In genomic region chr3:53347261-53348064, GRCh38 we compare ENCODE assay signal across 1 cellular context.
TF ChIP-seq lines count a peak whose summit lies in the region.

TSS of gene DCP1A (minus strand) at chr3:53347543. CDS start at chr3:53347517, 26 bp downstream.

TF ChIP-seq in K562, 482 proteins besides CTCF, POLR2A, EP300 and RAD21 (continued from another document and continues in another):
- TF ChIP-seq CREBBP (IDR thresholded peaks at IDR 0.05; ENCODE audit: low read depth, low read length): no peak
- TF ChIP-seq ZFP91 (CRISPR knock-in tag; IDR thresholded peaks at IDR 0.05): peak; percentile 97
- no peak for TF ChIP-seq IRF9 (tag; IDR thresholded peaks at IDR 0.05)
- TF ChIP-seq RBM25 (IDR thresholded peaks at IDR 0.05; ENCODE audit: low read depth, low read length, severe bottlenecking): peak; percentile 31
- no peak for TF ChIP-seq MYBL2 (IDR thresholded peaks at IDR 0.05; ENCODE audit: low read depth)
- TF ChIP-seq MYBL2 (CRISPR knock-in tag; IDR thresholded peaks at IDR 0.05; ENCODE audit: borderline replicate concordance): no peak
- peak; percentile 53; the same call in 1 of the 2 replicates for TF ChIP-seq ZBTB9 (CRISPR knock-in tag; IDR thresholded peaks at IDR 0.05)
- TF ChIP-seq MCM2 (IDR thresholded peaks at IDR 0.05; ENCODE audit: low read depth): no peak
- TF ChIP-seq ZNF511 (CRISPR knock-in tag; IDR thresholded peaks at IDR 0.05): peak; percentile 82; the same call in 1 of the 2 replicates
- no peak for TF ChIP-seq SNAPC5 (CRISPR knock-in tag; IDR thresholded peaks at IDR 0.05)
- TF ChIP-seq ZBTB12 (CRISPR knock-in tag; IDR thresholded peaks at IDR 0.05): peak; percentile 87
- TF ChIP-seq ZNF551 (CRISPR knock-in tag; IDR thresholded peaks at IDR 0.05): no peak
- no peak for TF ChIP-seq ZNF444 (CRISPR knock-in tag; IDR thresholded peaks at IDR 0.05)
- peak in 1 of 2 experiments; percentile 72; a peak in 1 of 4 replicates for TF ChIP-seq NONO (IDR thresholded peaks at IDR 0.05; ENCODE audit: low read depth in 2 of 2, low read length in 1 of 2)
- no peak for TF ChIP-seq GTF3C2 (IDR thresholded peaks at IDR 0.05; ENCODE audit: borderline replicate concordance, extremely low read depth, insufficient read length)
- peak; percentile 99 for TF ChIP-seq RB1 (IDR thresholded peaks at IDR 0.05; ENCODE audit: low read depth)
- no peak for TF ChIP-seq MLLT1 (IDR thresholded peaks at IDR 0.05)
- peak; percentile 93 for TF ChIP-seq HCFC1 (IDR thresholded peaks at IDR 0.05; ENCODE audit: low read depth, low read length)
- TF ChIP-seq TSC22D4 (tag; IDR thresholded peaks at IDR 0.05): no peak
- no peak for TF ChIP-seq ATF2 (CRISPR knock-in tag; IDR thresholded peaks at IDR 0.05)
- no peak for TF ChIP-seq ZNF584 (CRISPR knock-in tag; IDR thresholded peaks at IDR 0.05; ENCODE audit: low read depth)
- TF ChIP-seq PCBP1 (IDR thresholded peaks at IDR 0.05; ENCODE audit: low read depth, low read length, poor library complexity, severe bottlenecking): peak; percentile 45
- TF ChIP-seq RHOXF2B (CRISPR knock-in tag; conservative IDR thresholded peaks at IDR 0.05): no peak
- TF ChIP-seq ZNF354B (CRISPR knock-in tag; IDR thresholded peaks at IDR 0.05): no peak
- TF ChIP-seq FOXJ2 (tag; IDR thresholded peaks at IDR 0.05): no peak
- peak; percentile 99 for TF ChIP-seq SP1 (CRISPR knock-in tag; IDR thresholded peaks at IDR 0.05)
- no peak for TF ChIP-seq FUS (optimal IDR thresholded peaks at IDR 0.05; ENCODE audit: low read depth, low read length)
- TF ChIP-seq ZBTB26 (CRISPR knock-in tag; IDR thresholded peaks at IDR 0.05): no peak
- no peak for TF ChIP-seq RBM17 (IDR thresholded peaks at IDR 0.05; ENCODE audit: borderline replicate concordance, low read depth, low read length)
- TF ChIP-seq ZNF140 (CRISPR knock-in tag; IDR thresholded peaks at IDR 0.05): no peak
- TF ChIP-seq NR4A1 (CRISPR knock-in tag; IDR thresholded peaks at IDR 0.05): no peak
- peak; percentile 64; the same call in 1 of the 2 replicates for TF ChIP-seq NR4A1 (tag; IDR thresholded peaks at IDR 0.05)
- no peak for TF ChIP-seq ID3 (CRISPR knock-in tag; IDR thresholded peaks at IDR 0.05)
- TF ChIP-seq ID3 (tag; IDR thresholded peaks at IDR 0.05): peak; percentile 88
- no peak for TF ChIP-seq BHLHE40 (IDR thresholded peaks at IDR 0.05; ENCODE audit: low read length)
- no peak for TF ChIP-seq TFAM (CRISPR knock-in tag; conservative IDR thresholded peaks at IDR 0.05)
- no peak for TF ChIP-seq MITF (IDR thresholded peaks at IDR 0.05)
- no peak for TF ChIP-seq ZNF583 (CRISPR knock-in tag; IDR thresholded peaks at IDR 0.05)
- no peak for TF ChIP-seq DNMT1 (IDR thresholded peaks at IDR 0.05)
- TF ChIP-seq ZNF24 (IDR thresholded peaks at IDR 0.05): peak; percentile 81
- peak; percentile 54 for TF ChIP-seq TEAD4 (IDR thresholded peaks at IDR 0.05; ENCODE audit: low read length)
- no peak for TF ChIP-seq TEAD4 (CRISPR knock-in tag; IDR thresholded peaks at IDR 0.05; ENCODE audit: borderline replicate concordance)
- peak; percentile 92 for TF ChIP-seq ETS1 (conservative IDR thresholded peaks at IDR 0.05; ENCODE audit: control insufficient read depth, low read depth, low read length)
- no peak for TF ChIP-seq SMAD2 (IDR thresholded peaks at IDR 0.05; ENCODE audit: low read depth, low read length)
- TF ChIP-seq CAMTA2 (CRISPR knock-in tag; conservative IDR thresholded peaks at IDR 0.05): no peak
- no peak for TF ChIP-seq NFATC3 (IDR thresholded peaks at IDR 0.05)
- TF ChIP-seq BRD4 (IDR thresholded peaks at IDR 0.05): no peak
- no peak for TF ChIP-seq MLX (CRISPR knock-in tag; conservative IDR thresholded peaks at IDR 0.05)
